1 cellular context compared by ENCODE assay signal in the genomic region with DNA sequence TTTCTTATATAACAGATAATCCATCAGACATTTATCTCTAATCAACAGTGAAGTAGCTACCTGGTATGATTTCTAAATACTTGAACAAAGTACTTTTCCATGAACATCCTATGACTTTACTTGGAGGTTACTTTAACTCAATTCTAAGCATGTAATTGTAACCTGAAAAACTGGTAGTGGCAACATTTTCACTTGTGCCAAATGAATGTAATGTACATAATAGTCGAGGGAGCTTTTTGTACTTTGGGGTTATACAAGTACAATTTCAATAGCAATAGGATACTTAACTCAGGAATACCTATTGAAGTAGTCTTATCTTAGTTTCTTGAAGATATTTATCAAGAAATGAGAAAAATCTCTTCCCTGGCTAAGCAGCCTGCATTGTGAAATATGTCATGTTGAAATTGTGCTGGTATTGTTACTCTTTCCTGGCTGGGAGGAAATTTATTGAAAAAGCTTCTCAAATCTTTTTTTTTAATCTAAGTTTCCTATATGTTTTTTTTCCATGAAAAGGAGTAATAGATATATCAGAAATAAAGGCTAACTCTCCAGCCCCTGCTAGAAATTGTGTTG.
A peak's percentile ranks its signal among the peaks of the same experiment; 100 is the strongest.
TF ChIP-seq lines count a peak whose summit lies in the region.

No MANE protein-coding gene starts in this region.

TF ChIP-seq in K562, 482 proteins besides CTCF, POLR2A, EP300 and RAD21:
- TF ChIP-seq, protein P1, sequence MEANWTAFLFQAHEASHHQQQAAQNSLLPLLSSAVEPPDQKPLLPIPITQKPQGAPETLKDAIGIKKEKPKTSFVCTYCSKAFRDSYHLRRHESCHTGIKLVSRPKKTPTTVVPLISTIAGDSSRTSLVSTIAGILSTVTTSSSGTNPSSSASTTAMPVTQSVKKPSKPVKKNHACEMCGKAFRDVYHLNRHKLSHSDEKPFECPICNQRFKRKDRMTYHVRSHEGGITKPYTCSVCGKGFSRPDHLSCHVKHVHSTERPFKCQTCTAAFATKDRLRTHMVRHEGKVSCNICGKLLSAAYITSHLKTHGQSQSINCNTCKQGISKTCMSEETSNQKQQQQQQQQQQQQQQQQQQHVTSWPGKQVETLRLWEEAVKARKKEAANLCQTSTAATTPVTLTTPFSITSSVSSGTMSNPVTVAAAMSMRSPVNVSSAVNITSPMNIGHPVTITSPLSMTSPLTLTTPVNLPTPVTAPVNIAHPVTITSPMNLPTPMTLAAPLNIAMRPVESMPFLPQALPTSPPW (CRISPR knock-in tag; IDR thresholded peaks at IDR 0.05) = peak; percentile 26; the same call in 1 of the 2 replicates
- TF ChIP-seq CEBPG (CRISPR knock-in tag; IDR thresholded peaks at IDR 0.05) (no peak), CEBPG (tag; conservative IDR thresholded peaks at IDR 0.05 in 1 of 2, IDR thresholded peaks at IDR 0.05 in 1 of 2) (peak; percentile 38 to 75; a peak in 2 of 4 replicates), KAT8 (IDR thresholded peaks at IDR 0.05; ENCODE audit: low read depth) (no peak), ETS2 (tag; IDR thresholded peaks at IDR 0.05; ENCODE audit: borderline replicate concordance, poor library complexity, severe bottlenecking) (no peak), STAG1 (CRISPR knock-in tag; IDR thresholded peaks at IDR 0.05; ENCODE audit: borderline replicate concordance) (no peak), CEBPB (tag; IDR thresholded peaks at IDR 0.05) (peak; percentile 78), ZNF282 (CRISPR knock-in tag; IDR thresholded peaks at IDR 0.05) (no peak), RFX1 (IDR thresholded peaks at IDR 0.05) (0 out of 2 replicates have a peak, but pooled peaks have one; percentile 5)
- TF ChIP-seq, protein P2, sequence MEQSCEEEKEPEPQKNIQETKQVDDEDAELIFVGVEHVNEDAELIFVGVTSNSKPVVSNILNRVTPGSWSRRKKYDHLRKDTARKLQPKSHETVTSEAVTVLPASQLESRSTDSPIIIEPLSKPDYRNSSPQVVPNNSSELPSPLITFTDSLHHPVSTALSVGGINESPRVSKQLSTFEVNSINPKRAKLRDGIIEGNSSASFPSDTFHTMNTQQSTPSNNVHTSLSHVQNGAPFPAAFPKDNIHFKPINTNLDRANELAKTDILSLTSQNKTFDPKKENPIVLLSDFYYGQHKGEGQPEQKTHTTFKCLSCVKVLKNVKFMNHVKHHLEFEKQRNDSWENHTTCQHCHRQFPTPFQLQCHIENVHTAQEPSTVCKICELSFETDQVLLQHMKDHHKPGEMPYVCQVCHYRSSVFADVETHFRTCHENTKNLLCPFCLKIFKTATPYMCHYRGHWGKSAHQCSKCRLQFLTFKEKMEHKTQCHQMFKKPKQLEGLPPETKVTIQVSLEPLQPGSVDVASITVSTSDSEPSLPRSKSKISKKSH (CRISPR knock-in tag; IDR thresholded peaks at IDR 0.05) = no peak
- TF ChIP-seq, protein P3, sequence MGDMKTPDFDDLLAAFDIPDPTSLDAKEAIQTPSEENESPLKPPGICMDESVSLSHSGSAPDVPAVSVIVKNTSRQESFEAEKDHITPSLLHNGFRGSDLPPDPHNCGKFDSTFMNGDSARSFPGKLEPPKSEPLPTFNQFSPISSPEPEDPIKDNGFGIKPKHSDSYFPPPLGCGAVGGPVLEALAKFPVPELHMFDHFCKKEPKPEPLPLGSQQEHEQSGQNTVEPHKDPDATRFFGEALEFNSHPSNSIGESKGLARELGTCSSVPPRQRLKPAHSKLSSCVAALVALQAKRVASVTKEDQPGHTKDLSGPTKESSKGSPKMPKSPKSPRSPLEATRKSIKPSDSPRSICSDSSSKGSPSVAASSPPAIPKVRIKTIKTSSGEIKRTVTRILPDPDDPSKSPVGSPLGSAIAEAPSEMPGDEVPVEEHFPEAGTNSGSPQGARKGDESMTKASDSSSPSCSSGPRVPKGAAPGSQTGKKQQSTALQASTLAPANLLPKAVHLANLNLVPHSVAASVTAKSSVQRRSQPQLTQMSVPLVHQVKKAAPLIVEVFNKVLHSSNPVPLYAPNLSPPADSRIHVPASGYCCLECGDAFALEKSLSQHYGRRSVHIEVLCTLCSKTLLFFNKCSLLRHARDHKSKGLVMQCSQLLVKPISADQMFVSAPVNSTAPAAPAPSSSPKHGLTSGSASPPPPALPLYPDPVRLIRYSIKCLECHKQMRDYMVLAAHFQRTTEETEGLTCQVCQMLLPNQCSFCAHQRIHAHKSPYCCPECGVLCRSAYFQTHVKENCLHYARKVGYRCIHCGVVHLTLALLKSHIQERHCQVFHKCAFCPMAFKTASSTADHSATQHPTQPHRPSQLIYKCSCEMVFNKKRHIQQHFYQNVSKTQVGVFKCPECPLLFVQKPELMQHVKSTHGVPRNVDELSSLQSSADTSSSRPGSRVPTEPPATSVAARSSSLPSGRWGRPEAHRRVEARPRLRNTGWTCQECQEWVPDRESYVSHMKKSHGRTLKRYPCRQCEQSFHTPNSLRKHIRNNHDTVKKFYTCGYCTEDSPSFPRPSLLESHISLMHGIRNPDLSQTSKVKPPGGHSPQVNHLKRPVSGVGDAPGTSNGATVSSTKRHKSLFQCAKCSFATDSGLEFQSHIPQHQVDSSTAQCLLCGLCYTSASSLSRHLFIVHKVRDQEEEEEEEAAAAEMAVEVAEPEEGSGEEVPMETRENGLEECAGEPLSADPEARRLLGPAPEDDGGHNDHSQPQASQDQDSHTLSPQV (IDR thresholded peaks at IDR 0.05) = 0 out of 2 replicates have a peak, but pooled peaks have one; percentile 2
